16 cellular contexts compared by ENCODE assay signal in the genomic region with DNA sequence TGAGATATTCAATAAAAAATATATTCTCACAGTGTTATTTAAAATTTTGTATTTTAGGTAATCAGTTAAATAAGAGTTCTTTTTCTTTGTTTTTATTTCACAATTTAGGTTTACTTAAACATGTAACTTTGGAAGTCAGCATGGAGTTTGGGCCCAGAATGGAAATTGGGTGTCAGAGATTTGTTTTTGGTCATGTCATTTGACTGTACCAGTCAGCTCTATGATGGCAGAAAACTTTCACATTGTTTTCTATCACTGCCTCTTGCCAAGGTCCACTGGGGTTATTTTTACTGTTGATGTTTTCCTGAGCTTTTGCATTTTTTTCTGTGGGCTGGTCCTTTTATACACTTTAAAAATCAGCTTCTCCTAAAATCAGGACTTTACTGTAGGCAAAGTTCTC. TPM values are rescaled to one million over a fixed set of nuclear protein-coding genes. Genes with fewer than 3 reads are reported as not detected.
DNase-seq lines count a peak whose midpoint lies in the region; ATAC-seq, FAIRE-seq and TF ChIP-seq lines count a peak whose summit lies in the region.
"Had no signal": no experiment of that assay in that cellular context is flagged by ENCODE, and none has a peak within 500 bp of the region (broad histone marks: within the 10 kb centered on the region; RNA-seq: fewer than 3 reads in every experiment).

No MANE protein-coding gene starts in this region.

- H3K9me3 Mint-ChIP-seq in MCF 10A (ENCODE audit: unreplicated experiment) (no peaks in the 10 kb centered on the region), WTC11 (peaks cover 34% of the 10 kb centered on the region)
- H3K9me3 Mint-ChIP-seq in stimulated activated memory B cell treated with anti-CD40 and anti-IgM and Interleukin-4, amounts not matched to agents 10 μg/mL and 1 μg/mL and 100 μg/mL, for 72 hours = peaks cover 20% of the 10 kb centered on the region

- H4K20me1 ChIP-seq in mammary epithelial cell (ENCODE audit: insufficient read depth, low read length) = no peaks in the 10 kb centered on the region

- H3K4me3 Mint-ChIP-seq in MCF 10A (ENCODE audit: unreplicated experiment) (no peak overlapping the region), WTC11 (peak overlapping the region; percentile 15; the same call in 1 of the 2 replicates)
- no peak overlapping the region for H3K4me3 Mint-ChIP-seq in stimulated activated memory B cell treated with anti-CD40 and anti-IgM and Interleukin-4, amounts not matched to agents 10 μg/mL and 1 μg/mL and 100 μg/mL, for 72 hours
- H3K4me3 Mint-ChIP-seq: mesothelial cell of epicardium had no signal

- H2AFZ ChIP-seq in mammary epithelial cell (ENCODE audit: low read depth, low read length) = no peak overlapping the region

- dilution Hi-C loops in mammary epithelial cell (cut with HindIII; ENCODE audit: low sequenced_read_pairs) = no loop called here

- no peaks in the 10 kb centered on the region for H3K9me3 ChIP-seq in mammary epithelial cell (replicated peaks; ENCODE audit: insufficient read depth, low read length)
- H3K9me3 ChIP-seq in kidney (ENCODE audit: control insufficient read depth in 1 of 2, low read length in 2 of 2) = no peaks in the 10 kb centered on the region
- H3K9me3 ChIP-seq: Caco-2 had no signal

- POLR2A ChIA-PET in MCF 10A (lab: Yijun Ruan, JAX) (interaction anchor here (0.6 kb wide), 2 partner anchors 603 to 980 kb away, joined by 3 read pairs; no protein-coding TSS in a partner anchor), WTC11 (lab: Charles Lee) (no interaction called here)

- peaks cover 5% of the 10 kb centered on the region for H3K36me3 ChIP-seq in mammary epithelial cell (ENCODE audit: insufficient read depth, low read length)
- peaks cover 0 to 7% of the 10 kb centered on the region in 2 donors for H3K36me3 ChIP-seq in kidney (ENCODE audit: control insufficient read depth in 1 of 2, insufficient read depth in 2 of 2, low read length in 2 of 2)

- intact Hi-C loops in MCF 10A (cut with micrococcal nuclease) = no loop called here
- intact Hi-C loops in mammary epithelial cell (cut with micrococcal nuclease) = no loop called here
- intact Hi-C loops in kidney (cut with DNase I) = no loop called here

- no TSS peak for BruUV-seq in MCF 10A (replicated peaks; lab: Mats Ljungman, UMichigan)
- BruUV-seq in mammary epithelial cell (replicated peaks; lab: Mats Ljungman, UMichigan) = no TSS peak

- H3K27ac Mint-ChIP-seq in MCF 10A (ENCODE audit: low read depth, unreplicated experiment) = peak overlapping the region; percentile 41
- peak overlapping the region; percentile 96 for H3K27ac Mint-ChIP-seq in WTC11
- H3K27ac Mint-ChIP-seq in stimulated activated memory B cell treated with anti-CD40 and anti-IgM and Interleukin-4, amounts not matched to agents 10 μg/mL and 1 μg/mL and 100 μg/mL, for 72 hours = peak overlapping the region; percentile 81

- CTCF ChIA-PET in MCF 10A (lab: Yijun Ruan, JAX) (interaction anchor here (0.6 to 0.7 kb wide), 3 partner anchors 37 to 592 kb away, joined by 3 read pairs; no protein-coding TSS in a partner anchor), mammary epithelial cell (lab: Charles Lee; ENCODE audit: low non-redundant PET) (no interaction called here), WTC11 (lab: Charles Lee) (interaction anchor here (1.4 to 1.9 kb wide), 2 partner anchors 288 to 359 kb away, joined by 3 to 5 read pairs; no protein-coding TSS in a partner anchor)

- FAIRE-seq in kidney (lab: Jason Lieb, UNC) = peak; percentile 30

- H3K9ac ChIP-seq in mammary epithelial cell (ENCODE audit: insufficient read depth, low read length) = no peak overlapping the region
- H3K9ac ChIP-seq in kidney (ENCODE audit: low read length in 2 of 2) = no peak overlapping the region

- TF ChIP-seq CTCF in MCF 10A (IDR thresholded peaks at IDR 0.05; ENCODE audit: unreplicated experiment) (no peak), mammary epithelial cell (conservative IDR thresholded peaks at IDR 0.05 in 1 of 2, IDR thresholded peaks at IDR 0.05 in 1 of 2; ENCODE audit: extremely low read depth in 1 of 2, insufficient read depth in 1 of 2, low read depth in 1 of 2, low read length in 2 of 2) (no peak), WTC11 (IDR thresholded peaks at IDR 0.05) (no peak), kidney (IDR thresholded peaks at IDR 0.05; ENCODE audit: borderline replicate concordance, extremely low read depth, insufficient read depth) (no peak)

- in situ Hi-C loops in mammary epithelial cell (cut with MboI; ENCODE audit: low sequenced_read_pairs in 2 of 2) = no loop called here

- H3K4me3 ChIP-seq in mammary epithelial cell (replicated peaks in 1 of 3; ENCODE audit: insufficient read depth in 1 of 3, low read depth in 2 of 3, low read length in 3 of 3) = no peak overlapping the region
- H3K4me3 ChIP-seq in kidney (ENCODE audit: low read length in 2 of 2) = no peak overlapping the region
- H3K4me3 ChIP-seq: dorsolateral prefrontal cortex had no signal

- ATAC-seq in WTC11 (no peak), GM18511 (IDR thresholded peaks at IDR 0.05; ENCODE audit: unreplicated experiment) (no peak), GM21576 (IDR thresholded peaks at IDR 0.05; ENCODE audit: unreplicated experiment) (no peak)
- no peak for ATAC-seq in stimulated activated memory B cell treated with anti-CD40 and anti-IgM and Interleukin-4, amounts not matched to agents 10 μg/mL and 1 μg/mL and 100 μg/mL, for 72 hours

- H3K27me3 Mint-ChIP-seq in MCF 10A (ENCODE audit: insufficient read depth, unreplicated experiment) (no peaks in the 10 kb centered on the region), WTC11 (ENCODE audit: low read depth) (no peaks in the 10 kb centered on the region)
- no peaks in the 10 kb centered on the region for H3K27me3 Mint-ChIP-seq in stimulated activated memory B cell treated with anti-CD40 and anti-IgM and Interleukin-4, amounts not matched to agents 10 μg/mL and 1 μg/mL and 100 μg/mL, for 72 hours

- no peak overlapping the region for H3K4me2 ChIP-seq in mammary epithelial cell (ENCODE audit: insufficient read depth, low read depth, low read length)

- H3K4me1 Mint-ChIP-seq in MCF 10A (ENCODE audit: insufficient read depth, unreplicated experiment) (peaks cover 19% of the 10 kb centered on the region), WTC11 (peaks cover 64% of the 10 kb centered on the region)
- peaks cover 72% of the 10 kb centered on the region for H3K4me1 Mint-ChIP-seq in stimulated activated memory B cell treated with anti-CD40 and anti-IgM and Interleukin-4, amounts not matched to agents 10 μg/mL and 1 μg/mL and 100 μg/mL, for 72 hours

- H3K27ac ChIP-seq in mammary epithelial cell (ENCODE audit: insufficient read depth, low read depth, low read length) = no peak overlapping the region
- no peak overlapping the region for H3K27ac ChIP-seq in kidney (ENCODE audit: low read depth in 2 of 2, low read length in 2 of 2)
- H3K27ac ChIP-seq: dorsolateral prefrontal cortex had no signal

- no peaks in the 10 kb centered on the region for H3K27me3 ChIP-seq in mammary epithelial cell (ENCODE audit: insufficient read depth, low read length)
- H3K27me3 ChIP-seq: dorsolateral prefrontal cortex had no signal

- H3K36me3 Mint-ChIP-seq in MCF 10A (ENCODE audit: insufficient read depth, unreplicated experiment) (peaks cover 47% of the 10 kb centered on the region), WTC11 (peaks cover 46% of the 10 kb centered on the region)
- H3K36me3 Mint-ChIP-seq in stimulated activated memory B cell treated with anti-CD40 and anti-IgM and Interleukin-4, amounts not matched to agents 10 μg/mL and 1 μg/mL and 100 μg/mL, for 72 hours = peaks cover 73% of the 10 kb centered on the region

- DNase-seq in MCF 10A (ENCODE audit: unreplicated experiment) = no peak
- DNase-seq in mammary epithelial cell = no peak
- DNase-seq in WTC11 (ENCODE audit: low spot score) = no peak
- DNase-seq in kidney = no peak
- no peak for DNase-seq in NK-92 (lab: John Stamatoyannopoulos, UW; ENCODE audit: unreplicated experiment)
- DNase-seq: activated CD8-positive, alpha-beta memory T cell treated with anti-CD3 and anti-CD28 coated beads, Interleukin-2, amount 50 U/mL, for 48 hours; activated naive CD4-positive, alpha-beta T cell treated with Interleukin-2 at 50 U/mL for 16 hours; Caco-2; dorsolateral prefrontal cortex; NCI-H187 treated with DMSO at 0.1 percent for 48 hours; Right ventricle myocardium superior; stimulated activated CD4-positive, alpha-beta T cell treated with anti-CD3 and anti-CD28 coated beads, Interleukin-1b, Interleukin-23, amount 100 ng/mL, for 48 hours had no signal

- H3K79me2 ChIP-seq in mammary epithelial cell (ENCODE audit: insufficient read depth, low read length) = peaks cover 21% of the 10 kb centered on the region

- peaks cover 9% of the 10 kb centered on the region for H3K4me1 ChIP-seq in mammary epithelial cell (ENCODE audit: insufficient read depth, low read length)
- peaks cover 1 to 6% of the 10 kb centered on the region in 2 donors for H3K4me1 ChIP-seq in kidney (ENCODE audit: control insufficient read depth in 1 of 2, insufficient read depth in 1 of 2, low read depth in 1 of 2, low read length in 2 of 2)

TF ChIP-seq in WTC11, 78 proteins besides CTCF, POLR2A, EP300 and RAD21:
- TF ChIP-seq, protein P1, sequence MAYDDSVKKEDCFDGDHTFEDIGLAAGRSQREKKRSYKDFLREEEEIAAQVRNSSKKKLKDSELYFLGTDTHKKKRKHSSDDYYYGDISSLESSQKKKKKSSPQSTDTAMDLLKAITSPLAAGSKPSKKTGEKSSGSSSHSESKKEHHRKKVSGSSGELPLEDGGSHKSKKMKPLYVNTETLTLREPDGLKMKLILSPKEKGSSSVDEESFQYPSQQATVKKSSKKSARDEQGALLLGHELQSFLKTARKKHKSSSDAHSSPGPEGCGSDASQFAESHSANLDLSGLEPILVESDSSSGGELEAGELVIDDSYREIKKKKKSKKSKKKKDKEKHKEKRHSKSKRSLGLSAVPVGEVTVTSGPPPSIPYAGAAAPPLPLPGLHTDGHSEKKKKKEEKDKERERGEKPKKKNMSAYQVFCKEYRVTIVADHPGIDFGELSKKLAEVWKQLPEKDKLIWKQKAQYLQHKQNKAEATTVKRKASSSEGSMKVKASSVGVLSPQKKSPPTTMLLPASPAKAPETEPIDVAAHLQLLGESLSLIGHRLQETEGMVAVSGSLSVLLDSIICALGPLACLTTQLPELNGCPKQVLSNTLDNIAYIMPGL (CRISPR knock-in tag; IDR thresholded peaks at IDR 0.05) = no peak

RNA-seq across cellular contexts. Expression of a gene that starts 54.4 kb away (rescaled TPM):
- total RNA-seq in MCF 10A (2022) (55.0 and 59.5 TPM in 2 replicates), mammary epithelial cell (10 to 100 TPM; 46.1 to 81.7 TPM), WTC11 (2021) (17.2 to 20.7 TPM (median 18.6 TPM) in 3 replicates), kidney (40.2 TPM)
- polyA plus RNA-seq in mammary epithelial cell (13.7 TPM), kidney (ENCODE audit: insufficient read depth, low read depth, low replicate concordance) (4.4 TPM)
- polyA minus RNA-seq in mammary epithelial cell = 57.2 TPM

RNA-seq across cellular contexts. Expression of a gene that starts 55.7 kb away (rescaled TPM):
- 10.2 and 15.2 TPM in 2 replicates for total RNA-seq in MCF 10A (2022)
- total RNA-seq in mammary epithelial cell = 10 to 100 TPM; 12.1 to 18.2 TPM
- 11.7 TPM for polyA plus RNA-seq in mammary epithelial cell
- 6.5 TPM for polyA minus RNA-seq in mammary epithelial cell
- 36.4 to 41.0 TPM (median 37.8 TPM) in 3 replicates for total RNA-seq in WTC11 (2021)
- total RNA-seq in kidney = 10.5 TPM
- polyA plus RNA-seq in kidney (ENCODE audit: insufficient read depth, low read depth, low replicate concordance) = 11.3 TPM

Comparison
In these comparisons a context has a peak if more than half of its experiments do, and no peak if none do; other contexts are left out.
1. H3K27ac Mint-ChIP-seq: peak in every context shown above with its lines; median percentile 96 in WTC11; 81 in stimulated activated memory B cell treated with anti-CD40 and anti-IgM and Interleukin-4, amounts not matched to agents 10 μg/mL and 1 μg/mL and 100 μg/mL, for 72 hours; 41 in MCF 10A.